ENCODE assay signal across 29 cellular contexts in the genomic region with DNA sequence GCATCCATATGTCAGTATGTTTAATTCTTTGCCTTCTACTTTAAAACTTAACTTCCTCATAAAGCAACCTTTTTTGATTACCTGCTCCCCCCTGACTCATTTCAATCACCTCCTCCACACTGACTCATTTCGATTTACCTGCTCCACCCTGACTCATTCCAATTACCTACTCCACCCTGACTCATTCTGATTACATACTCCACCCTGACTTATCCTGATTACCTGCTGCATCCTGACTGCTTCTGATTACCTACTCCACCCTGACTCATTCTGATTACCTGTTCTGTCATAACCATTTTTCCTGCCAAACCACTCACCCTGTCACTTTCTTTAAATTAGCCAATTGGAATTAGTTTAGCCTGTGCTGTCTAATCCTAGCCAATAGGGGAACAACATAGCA.
DNase-seq lines count a peak whose midpoint lies in the region; ATAC-seq and TF ChIP-seq lines count a peak whose summit lies in the region.
"Had no signal": no experiment of that assay in that cellular context is flagged by ENCODE, and none has a peak within 500 bp of the region (broad histone marks: within the 10 kb centered on the region; RNA-seq: fewer than 3 reads in every experiment).

No MANE protein-coding gene starts in this region.

- no peaks in the 10 kb centered on the region for H3K4me1 ChIP-seq in left ventricle myocardium inferior
- H3K4me1 ChIP-seq: testis had no signal

- DNase-seq in stimulated activated CD4-positive, alpha-beta T cell treated with anti-CD3 and anti-CD28 coated beads, Interleukin-1b, Interleukin-23, amount 100 ng/mL, for 48 hours, result peak; percentile 6
- DNase-seq in stimulated activated CD4-positive, alpha-beta T cell treated with anti-CD3 and anti-CD28 coated beads, Interleukin-12 subunit alpha, Interleukin-12 subunit beta, amount 100 ng/mL, for 4 hours, result no peak
- peak; percentile 1 for DNase-seq in HT1080 (ENCODE audit: low read depth)
- DNase-seq in stimulated activated effector memory CD8-positive, alpha-beta T cell treated with anti-CD3 and anti-CD28 coated beads, Interleukin-12 subunit alpha, Interleukin-12 subunit beta, amount 100 ng/mL, for 72 hours (ENCODE audit: low spot score in 2 of 2), result no peak
- DNase-seq in left ventricle myocardium inferior, result no peak
- DNase-seq: activated CD4-positive, alpha-beta T cell treated with anti-CD3 and anti-CD28 coated beads for 1 hour; activated naive CD4-positive, alpha-beta T cell treated with anti-CD3 and anti-CD28 coated beads, Interleukin-2, amount 10 ng/mL, durations not matched to agents 7 days and 5 days; activated T-cell treated with anti-CD3 and anti-CD28 coated beads, Interleukin-2, amount 50 U/mL, for 48 hours; anterior cingulate cortex; C1 segment of cervical spinal cord; COR-L47; DMS79; effector CD4-positive, alpha-beta T cell; foreskin melanocyte; GF-D8; left cardiac atrium; mammary epithelial cell; NCI-H1436; NCI-H2107; NCI-H446; ovary; stimulated activated CD4-positive, alpha-beta T cell treated with anti-CD3 and anti-CD28 coated beads, Interleukin-4, amount 100 ng/mL, for 24 hours; T-helper 17 cell; testis had no signal

- peak; percentile 99 for ATAC-seq in activated T-helper 17 cell treated with anti-CD3 and anti-CD28 coated beads, Interleukin-2, amount 50 U/mL, for 72 hours (replicated peaks)
- peak; percentile 47 for ATAC-seq in stimulated activated effector memory CD8-positive, alpha-beta T cell treated with anti-CD3 and anti-CD28 coated beads, Interleukin-12 subunit alpha, Interleukin-12 subunit beta, amount 100 ng/mL, for 72 hours
- no peak for ATAC-seq in HG03342 (IDR thresholded peaks at IDR 0.05; ENCODE audit: unreplicated experiment)
- no peak for ATAC-seq in HG02981 (IDR thresholded peaks at IDR 0.05; ENCODE audit: unreplicated experiment)
- ATAC-seq: left cardiac atrium; stimulated activated memory B cell treated with anti-CD40 and anti-IgM and Interleukin-4, amounts not matched to agents 10 μg/mL and 1 μg/mL and 100 μg/mL, for 72 hours; T-helper 17 cell had no signal

- no peaks in the 10 kb centered on the region for H3K9me3 ChIP-seq in left ventricle myocardium inferior (replicated peaks)
- H3K9me3 ChIP-seq: ovary, testis had no signal

- no peaks in the 10 kb centered on the region for H3K27me3 Mint-ChIP-seq in activated T-helper 17 cell treated with anti-CD3 and anti-CD28 coated beads, Interleukin-2, amount 50 U/mL, for 72 hours
- H3K27me3 Mint-ChIP-seq: activated naive CD4-positive, alpha-beta T cell treated with anti-CD3 and anti-CD28 coated beads, Interleukin-2, amount 10 ng/mL, durations not matched to agents 7 days and 5 days; stimulated activated memory B cell treated with anti-CD40 and anti-IgM and Interleukin-4, amounts not matched to agents 10 μg/mL and 1 μg/mL and 100 μg/mL, for 72 hours; T-helper 17 cell had no signal

- intact Hi-C loops in left ventricle myocardium inferior (cut with micrococcal nuclease), result no loop called here

- no peaks in the 10 kb centered on the region for H3K4me1 Mint-ChIP-seq in activated T-helper 17 cell treated with anti-CD3 and anti-CD28 coated beads, Interleukin-2, amount 50 U/mL, for 72 hours
- no peaks in the 10 kb centered on the region for H3K4me1 Mint-ChIP-seq in stimulated activated effector memory CD8-positive, alpha-beta T cell treated with anti-CD3 and anti-CD28 coated beads, Interleukin-12 subunit alpha, Interleukin-12 subunit beta, amount 100 ng/mL, for 72 hours
- H3K4me1 Mint-ChIP-seq: stimulated activated memory B cell treated with anti-CD40 and anti-IgM and Interleukin-4, amounts not matched to agents 10 μg/mL and 1 μg/mL and 100 μg/mL, for 72 hours; T-helper 17 cell had no signal

- H3K27ac ChIP-seq in left ventricle myocardium inferior (replicated peaks), result no peak overlapping the region
- H3K27ac ChIP-seq: ovary, SK-N-MC, testis had no signal

- no peaks in the 10 kb centered on the region for H3K9me3 Mint-ChIP-seq in activated T-helper 17 cell treated with anti-CD3 and anti-CD28 coated beads, Interleukin-2, amount 50 U/mL, for 72 hours
- H3K9me3 Mint-ChIP-seq in stimulated activated effector memory CD8-positive, alpha-beta T cell treated with anti-CD3 and anti-CD28 coated beads, Interleukin-12 subunit alpha, Interleukin-12 subunit beta, amount 100 ng/mL, for 72 hours, result no peaks in the 10 kb centered on the region
- H3K9me3 Mint-ChIP-seq: activated naive CD4-positive, alpha-beta T cell treated with anti-CD3 and anti-CD28 coated beads, Interleukin-2, amount 10 ng/mL, durations not matched to agents 7 days and 5 days had no signal

- no peaks in the 10 kb centered on the region for H3K27me3 ChIP-seq in left ventricle myocardium inferior (ENCODE audit: low read depth)
- H3K27me3 ChIP-seq: ovary, testis had no signal

- H3K4me3 ChIP-seq in left ventricle myocardium inferior, result no peak overlapping the region
- H3K4me3 ChIP-seq: ovary, SK-N-MC, testis had no signal

- H3K4me3 Mint-ChIP-seq in activated T-helper 17 cell treated with anti-CD3 and anti-CD28 coated beads, Interleukin-2, amount 50 U/mL, for 72 hours, result no peak overlapping the region
- no peak overlapping the region for H3K4me3 Mint-ChIP-seq in stimulated activated effector memory CD8-positive, alpha-beta T cell treated with anti-CD3 and anti-CD28 coated beads, Interleukin-12 subunit alpha, Interleukin-12 subunit beta, amount 100 ng/mL, for 72 hours
- H3K4me3 Mint-ChIP-seq: activated naive CD4-positive, alpha-beta T cell treated with anti-CD3 and anti-CD28 coated beads, Interleukin-2, amount 10 ng/mL, durations not matched to agents 7 days and 5 days; stimulated activated memory B cell treated with anti-CD40 and anti-IgM and Interleukin-4, amounts not matched to agents 10 μg/mL and 1 μg/mL and 100 μg/mL, for 72 hours; T-helper 17 cell had no signal

- H3K27ac Mint-ChIP-seq in activated T-helper 17 cell treated with anti-CD3 and anti-CD28 coated beads, Interleukin-2, amount 50 U/mL, for 72 hours, result no peak overlapping the region
- H3K27ac Mint-ChIP-seq in stimulated activated effector memory CD8-positive, alpha-beta T cell treated with anti-CD3 and anti-CD28 coated beads, Interleukin-12 subunit alpha, Interleukin-12 subunit beta, amount 100 ng/mL, for 72 hours, result no peak overlapping the region
- H3K27ac Mint-ChIP-seq: activated naive CD4-positive, alpha-beta T cell treated with anti-CD3 and anti-CD28 coated beads, Interleukin-2, amount 10 ng/mL, durations not matched to agents 7 days and 5 days; stimulated activated memory B cell treated with anti-CD40 and anti-IgM and Interleukin-4, amounts not matched to agents 10 μg/mL and 1 μg/mL and 100 μg/mL, for 72 hours; T-helper 17 cell had no signal

- TF ChIP-seq CTCF in left ventricle myocardium inferior (IDR thresholded peaks at IDR 0.05; ENCODE audit: borderline replicate concordance), result no peak

- no peaks in the 10 kb centered on the region for H3K36me3 ChIP-seq in left ventricle myocardium inferior
- H3K36me3 ChIP-seq: ovary had no signal

- H3K36me3 Mint-ChIP-seq in activated T-helper 17 cell treated with anti-CD3 and anti-CD28 coated beads, Interleukin-2, amount 50 U/mL, for 72 hours (ENCODE audit: low read depth), result no peaks in the 10 kb centered on the region
- H3K36me3 Mint-ChIP-seq in stimulated activated effector memory CD8-positive, alpha-beta T cell treated with anti-CD3 and anti-CD28 coated beads, Interleukin-12 subunit alpha, Interleukin-12 subunit beta, amount 100 ng/mL, for 72 hours, result no peaks in the 10 kb centered on the region
- H3K36me3 Mint-ChIP-seq: activated naive CD4-positive, alpha-beta T cell treated with anti-CD3 and anti-CD28 coated beads, Interleukin-2, amount 10 ng/mL, durations not matched to agents 7 days and 5 days; stimulated activated memory B cell treated with anti-CD40 and anti-IgM and Interleukin-4, amounts not matched to agents 10 μg/mL and 1 μg/mL and 100 μg/mL, for 72 hours had no signal

Comparison
In these comparisons a context has a peak if more than half of its experiments do, and no peak if none do; other contexts are left out.
1. DNase-seq: peak in stimulated activated CD4-positive, alpha-beta T cell treated with anti-CD3 and anti-CD28 coated beads, Interleukin-1b, Interleukin-23, amount 100 ng/mL, for 48 hours (single experiment) and HT1080 (single experiment); none in stimulated activated CD4-positive, alpha-beta T cell treated with anti-CD3 and anti-CD28 coated beads, Interleukin-12 subunit alpha, Interleukin-12 subunit beta, amount 100 ng/mL, for 4 hours (single experiment), stimulated activated effector memory CD8-positive, alpha-beta T cell treated with anti-CD3 and anti-CD28 coated beads, Interleukin-12 subunit alpha, Interleukin-12 subunit beta, amount 100 ng/mL, for 72 hours (0 of 2) and left ventricle myocardium inferior (single experiment).
2. ATAC-seq: peak in activated T-helper 17 cell treated with anti-CD3 and anti-CD28 coated beads, Interleukin-2, amount 50 U/mL, for 72 hours (single experiment) and stimulated activated effector memory CD8-positive, alpha-beta T cell treated with anti-CD3 and anti-CD28 coated beads, Interleukin-12 subunit alpha, Interleukin-12 subunit beta, amount 100 ng/mL, for 72 hours (single experiment); none in HG03342 (single experiment) and HG02981 (single experiment).